ENCODE assay signal across 13 cellular contexts in the genomic region with DNA sequence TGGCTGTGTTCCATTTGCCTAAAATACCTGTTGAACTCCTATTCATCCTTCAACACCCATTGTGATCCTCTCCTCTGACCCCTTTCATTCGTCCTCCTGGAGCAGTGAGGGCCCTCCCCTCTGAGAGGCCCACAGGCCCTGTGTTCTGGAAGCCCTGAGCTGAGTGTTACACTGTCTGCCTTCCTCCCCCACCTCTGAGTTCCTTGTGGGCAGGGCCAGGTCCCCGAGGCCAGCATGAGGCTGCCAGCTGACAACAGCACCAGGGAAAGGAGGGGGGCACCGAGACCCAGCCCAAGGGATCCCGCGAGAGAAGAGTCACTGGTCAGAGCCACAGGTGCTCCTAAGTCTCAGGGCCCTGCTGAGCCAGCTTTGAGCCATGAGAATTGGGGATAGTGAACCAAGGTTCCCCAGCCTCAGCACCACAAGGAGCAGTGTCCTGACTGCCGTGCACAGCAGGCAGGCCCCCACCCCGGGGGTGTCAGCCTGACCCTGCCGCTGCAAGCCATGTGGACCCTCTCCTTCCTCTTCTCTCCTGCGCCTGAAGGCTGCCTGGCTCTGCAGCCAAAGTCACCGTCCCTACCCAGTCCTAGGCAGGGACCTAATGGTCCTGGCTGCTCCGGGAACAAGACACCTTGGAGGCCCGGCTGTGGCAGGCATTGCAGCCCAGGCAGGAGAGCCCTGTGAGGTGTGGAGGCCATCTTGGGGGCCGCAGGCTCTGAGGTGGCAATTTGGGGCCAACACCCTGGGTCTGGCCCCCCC. TPM values are rescaled to one million over a fixed set of nuclear protein-coding genes. Genes with fewer than 3 reads are reported as not detected.
DNase-seq lines count a peak whose midpoint lies in the region; ATAC-seq, FAIRE-seq and TF ChIP-seq lines count a peak whose summit lies in the region.
"Had no signal": no experiment of that assay in that cellular context is flagged by ENCODE, and none has a peak within 500 bp of the region (broad histone marks: within the 10 kb centered on the region; RNA-seq: fewer than 3 reads in every experiment).

No MANE protein-coding gene starts in this region.

- peak; percentile 59 for DNase-seq in activated effector memory CD4-positive, alpha-beta T cell treated with anti-CD3 and anti-CD28 coated beads, Interleukin-2, amount 50 U/mL, for 16 hours
- DNase-seq in activated effector memory CD4-positive, alpha-beta T cell treated with Interleukin-2 at 50 U/mL for 16 hours, result no peak
- DNase-seq in WERI-Rb-1 (peak; percentile 5), HepG2 (ENCODE audit: low spot score) (no peak), type B pancreatic cell (ENCODE audit: extremely low spot score, unreplicated experiment) (peak; percentile 59), ACHN (no peak)
- DNase-seq in natural killer cell treated with Interleukin-12 subunit alpha and Interleukin-12 subunit beta and Interleukin-15 and Interleukin-18, amount 100 ng/mL, for 72 hours (ENCODE audit: low spot score), result no peak
- DNase-seq: central memory CD4-positive, alpha-beta T cell; NCI-H1694 treated with DMSO at 0.1 percent for 48 hours had no signal

- no TSS peak for BruUV-seq in HepG2 (replicated peaks; lab: Mats Ljungman, UMichigan)

- 0% methylated on average over 5 of the region's 13 CpGs for WGBS in HepG2 (ENCODE audit: low lambda C conversion rate)

- TF ChIP-seq EP300 in HepG2 (IDR thresholded peaks at IDR 0.05; ENCODE audit: low read depth in 2 of 2, low read length in 2 of 2) (no peak), HepG2 (CRISPR knock-in tag; IDR thresholded peaks at IDR 0.05; ENCODE audit: borderline replicate concordance) (no peak)

- intact Hi-C loops in HepG2 (cut with micrococcal nuclease; ENCODE audit: unreplicated experiment), result no loop called here

- TF ChIP-seq CTCF in WERI-Rb-1 (IDR thresholded peaks at IDR 0.05; ENCODE audit: low read depth, low read length), result no peak
- TF ChIP-seq CTCF in HepG2 (CRISPR knock-in tag; IDR thresholded peaks at IDR 0.05), result no peak
- no peak for TF ChIP-seq CTCF in type B pancreatic cell (conservative IDR thresholded peaks at IDR 0.05)

- H3K36me3 Mint-ChIP-seq in type B pancreatic cell, result no peaks in the 10 kb centered on the region
- H3K36me3 Mint-ChIP-seq in natural killer cell treated with Interleukin-12 subunit alpha and Interleukin-12 subunit beta and Interleukin-15 and Interleukin-18, amount 100 ng/mL, for 72 hours, result no peaks in the 10 kb centered on the region

- H3K27me3 ChIP-seq in WERI-Rb-1 (ENCODE audit: insufficient read depth, low read depth, severe bottlenecking) (no peaks in the 10 kb centered on the region), HepG2 (ENCODE audit: control insufficient read depth in 1 of 2, insufficient read depth in 2 of 2, low read length in 2 of 2) (peaks cover 0 to 4% of the 10 kb centered on the region in 2 experiments; a peak in 1 of 5 replicates)
- H3K27me3 ChIP-seq: vagina had no signal

- H3K9ac ChIP-seq in HepG2 (ENCODE audit: insufficient read depth, low read depth, low read length), result no peak overlapping the region

- no peak overlapping the region for H3K4me3 Mint-ChIP-seq in type B pancreatic cell
- no peak overlapping the region for H3K4me3 Mint-ChIP-seq in natural killer cell treated with Interleukin-12 subunit alpha and Interleukin-12 subunit beta and Interleukin-15 and Interleukin-18, amount 100 ng/mL, for 72 hours
- H3K4me3 Mint-ChIP-seq: naive thymus-derived CD4-positive, alpha-beta T cell had no signal

- H3K4me3 ChIP-seq in WERI-Rb-1 (ENCODE audit: low read depth, low read length) (no peak overlapping the region), HepG2 (replicated peaks in 1 of 3; ENCODE audit: insufficient read depth in 1 of 3, low read depth in 2 of 3, low read length in 3 of 3) (no peak overlapping the region)
- H3K4me3 ChIP-seq: vagina had no signal

- H3K4me1 Mint-ChIP-seq in type B pancreatic cell (ENCODE audit: unreplicated experiment), result peaks cover 18% of the 10 kb centered on the region
- peaks cover 0 to 3% of the 10 kb centered on the region in 2 donors for H3K4me1 Mint-ChIP-seq in natural killer cell treated with Interleukin-12 subunit alpha and Interleukin-12 subunit beta and Interleukin-15 and Interleukin-18, amount 100 ng/mL, for 72 hours (ENCODE audit: low read depth in 2 of 2)

- ATAC-seq in HepG2, result peak; percentile 42
- no peak for ATAC-seq in natural killer cell treated with Interleukin-12 subunit alpha and Interleukin-12 subunit beta and Interleukin-15 and Interleukin-18, amount 100 ng/mL, for 72 hours
- no peak for ATAC-seq in HG03469 (IDR thresholded peaks at IDR 0.05; ENCODE audit: unreplicated experiment)
- ATAC-seq: naive thymus-derived CD4-positive, alpha-beta T cell had no signal

- H4K20me1 ChIP-seq in HepG2 (ENCODE audit: insufficient read depth, low read length), result no peaks in the 10 kb centered on the region

- H3K27ac ChIP-seq in WERI-Rb-1, result no peak overlapping the region
- no peak overlapping the region for H3K27ac ChIP-seq in HepG2 (ENCODE audit: extremely low read length, insufficient read depth, low read length)
- H3K27ac ChIP-seq: vagina had no signal

- TF ChIP-seq POLR2A in HepG2 (IDR thresholded peaks at IDR 0.05; ENCODE audit: insufficient read depth in 1 of 2, low read depth in 2 of 2, low read length in 2 of 2), result no peak

- TF ChIP-seq RAD21 in HepG2 (CRISPR knock-in tag; IDR thresholded peaks at IDR 0.05), result no peak

- H3K9me3 ChIP-seq in WERI-Rb-1 (ENCODE audit: severe bottlenecking), result no peaks in the 10 kb centered on the region
- H3K9me3 ChIP-seq in HepG2 (ENCODE audit: low read length), result no peaks in the 10 kb centered on the region
- H3K9me3 ChIP-seq: vagina had no signal

- no peaks in the 10 kb centered on the region for H3K9me3 Mint-ChIP-seq in type B pancreatic cell
- H3K9me3 Mint-ChIP-seq in natural killer cell treated with Interleukin-12 subunit alpha and Interleukin-12 subunit beta and Interleukin-15 and Interleukin-18, amount 100 ng/mL, for 72 hours, result no peaks in the 10 kb centered on the region
- H3K9me3 Mint-ChIP-seq: naive thymus-derived CD4-positive, alpha-beta T cell had no signal

- in situ Hi-C loops in HepG2 (cut with HindIII; ENCODE audit: extremely low pct_ligation_motif_present, low pct_unique_long_range_greater_than_20kb) (loop anchor here (5.0 kb wide), 1 partner anchor 108 kb away; no protein-coding TSS in a partner anchor), ACHN (cut with HindIII; ENCODE audit: low pct_ligation_motif_present, low pct_unique_long_range_greater_than_20kb, low sequenced_read_pairs) (no loop called here)

- POLR2A ChIA-PET in HepG2 (lab: Yijun Ruan, JAX), result no interaction called here

- H3K4me1 ChIP-seq in HepG2 (ENCODE audit: insufficient read depth, low read length), result peaks cover 21% of the 10 kb centered on the region

- no peaks in the 10 kb centered on the region for H3K79me2 ChIP-seq in HepG2 (ENCODE audit: insufficient read depth, low read length)

- H3K36me3 ChIP-seq in WERI-Rb-1, result no peaks in the 10 kb centered on the region
- H3K36me3 ChIP-seq in HepG2 (replicated peaks in 1 of 2; ENCODE audit: control insufficient read depth in 1 of 2, insufficient read depth in 2 of 2, low read length in 2 of 2), result no peaks in the 10 kb centered on the region
- H3K36me3 ChIP-seq: vagina had no signal

- CTCF ChIA-PET in HepG2 (lab: Yijun Ruan, JAX; ENCODE audit: low intra/inter-chr PET ratio, low total read pairs), result no interaction called here

- H2AFZ ChIP-seq in HepG2 (ENCODE audit: low read length), result no peak overlapping the region

- peak overlapping the region; percentile 61 for H3K27ac Mint-ChIP-seq in type B pancreatic cell
- no peak overlapping the region for H3K27ac Mint-ChIP-seq in natural killer cell treated with Interleukin-12 subunit alpha and Interleukin-12 subunit beta and Interleukin-15 and Interleukin-18, amount 100 ng/mL, for 72 hours
- H3K27ac Mint-ChIP-seq: naive thymus-derived CD4-positive, alpha-beta T cell had no signal

- H3K4me2 ChIP-seq in HepG2 (ENCODE audit: low read depth, low read length), result peak overlapping the region; percentile 18

- H3K27me3 Mint-ChIP-seq in type B pancreatic cell, result no peaks in the 10 kb centered on the region
- H3K27me3 Mint-ChIP-seq in natural killer cell treated with Interleukin-12 subunit alpha and Interleukin-12 subunit beta and Interleukin-15 and Interleukin-18, amount 100 ng/mL, for 72 hours, result peaks cover 0 to 3% of the 10 kb centered on the region in 2 donors
- H3K27me3 Mint-ChIP-seq: naive thymus-derived CD4-positive, alpha-beta T cell had no signal

- no peak for FAIRE-seq in HepG2 (lab: Jason Lieb, UNC)

RNA-seq across cellular contexts. Expression of a gene that starts 52.5 kb away (rescaled TPM):
- total RNA-seq in HepG2 (2016; rRNA removed; fragmentation: Illumina TruSeq; extraction: Trizol), result not detected in 2 replicates
- total RNA-seq in HepG2 (2016; cell fraction: cytosol; rRNA removed; fragmentation: Illumina TruSeq; extraction: Trizol; ENCODE audit: low read depth), result not detected in 2 replicates
- total RNA-seq in HepG2 (2016; cell fraction: insoluble cytoplasmic fraction; rRNA removed; fragmentation: Illumina TruSeq; extraction: Trizol), result not detected in 2 replicates
- total RNA-seq in HepG2 (2016; cell fraction: membrane; rRNA removed; fragmentation: Illumina TruSeq; extraction: Trizol), result not detected in 2 replicates
- not detected in 2 replicates for total RNA-seq in HepG2 (2016; cell fraction: nucleus; rRNA removed; fragmentation: Illumina TruSeq; extraction: Trizol)
- polyA plus RNA-seq in HepG2 (2011; rRNA removed), result not detected in 2 replicates
- not detected in 2 replicates for polyA plus RNA-seq in HepG2 (2011; cell fraction: cytosol; rRNA removed)
- polyA plus RNA-seq in HepG2 (2011; cell fraction: nucleus; rRNA removed), result not detected in 2 replicates
- polyA plus RNA-seq in HepG2 (2012), result not detected in 2 replicates
- polyA plus RNA-seq in HepG2 (2016; cell fraction: cytosol; fragmentation: Illumina TruSeq; extraction: Trizol; ENCODE audit: low read depth), result not detected in 2 replicates
- not detected in 2 replicates for polyA plus RNA-seq in HepG2 (2016; cell fraction: insoluble cytoplasmic fraction; fragmentation: Illumina TruSeq; extraction: Trizol; ENCODE audit: low read depth)
- polyA plus RNA-seq in HepG2 (2016; cell fraction: membrane; fragmentation: Illumina TruSeq; extraction: Trizol; ENCODE audit: low read depth), result not detected in 2 replicates
- polyA plus RNA-seq in HepG2 (2016; cell fraction: nucleus; fragmentation: Illumina TruSeq; extraction: Trizol; ENCODE audit: insufficient read depth, low read depth), result not detected in 2 replicates
- 39.7 TPM in 1 of 2 replicates, not detected in the other for polyA minus RNA-seq in HepG2 (2011; rRNA and poly(A)+ RNA removed; ENCODE audit: low replicate concordance)
- 0.20 TPM in 1 of 2 replicates, not detected in the other for polyA minus RNA-seq in HepG2 (2011; cell fraction: cytosol; rRNA and poly(A)+ RNA removed)
- polyA minus RNA-seq in HepG2 (2011; cell fraction: nucleus; rRNA and poly(A)+ RNA removed), result 0.26 TPM in 1 of 2 replicates, not detected in the other
- 1.9 and 3.0 TPM in 2 replicates for total RNA-seq in type B pancreatic cell (ENCODE audit: low replicate concordance)
- total RNA-seq in natural killer cell treated with Interleukin-12 subunit alpha and Interleukin-12 subunit beta and Interleukin-15 and Interleukin-18, amount 100 ng/mL, for 72 hours, result not detected
- total RNA-seq: RPMI7951 had no signal

Comparison
In these comparisons a context has a peak if more than half of its experiments do, and no peak if none do; other contexts are left out.
1. DNase-seq: peak in activated effector memory CD4-positive, alpha-beta T cell treated with anti-CD3 and anti-CD28 coated beads, Interleukin-2, amount 50 U/mL, for 16 hours (single experiment), WERI-Rb-1 (single experiment) and type B pancreatic cell (single experiment); none in activated effector memory CD4-positive, alpha-beta T cell treated with Interleukin-2 at 50 U/mL for 16 hours (single experiment), HepG2 (single experiment), natural killer cell treated with Interleukin-12 subunit alpha and Interleukin-12 subunit beta and Interleukin-15 and Interleukin-18, amount 100 ng/mL, for 72 hours (single experiment) and ACHN (single experiment).